ENCODE assay signal across 14 cellular contexts in genomic region chr22:37175414-37176144, GRCh38. TPM values are rescaled to one million over a fixed set of nuclear protein-coding genes. Genes with fewer than 3 reads are reported as not detected.
DNase-seq lines count a peak whose midpoint lies in the region; ATAC-seq and TF ChIP-seq lines count a peak whose summit lies in the region.
"Had no signal": no experiment of that assay in that cellular context is flagged by ENCODE, and none has a peak within 500 bp of the region (broad histone marks: within the 10 kb centered on the region; RNA-seq: fewer than 3 reads in every experiment).

No MANE protein-coding gene starts in this region.

- no peaks in the 10 kb centered on the region for H3K9me3 ChIP-seq in heart right ventricle
- H3K9me3 ChIP-seq in endodermal cell (ENCODE audit: control insufficient read depth, low read length): no peaks in the 10 kb centered on the region
- no peaks in the 10 kb centered on the region for H3K9me3 ChIP-seq in neural progenitor cell (ENCODE audit: low read depth)
- H3K9me3 ChIP-seq in aorta (ENCODE audit: control insufficient read depth, low read length): no peaks in the 10 kb centered on the region

- H3K4me1 ChIP-seq in heart right ventricle: peaks cover 32 to 57% (median 50%) of the 10 kb centered on the region in 9 donors
- peaks cover 7% of the 10 kb centered on the region for H3K4me1 ChIP-seq in endodermal cell (ENCODE audit: control insufficient read depth, insufficient read depth, low read length)
- peaks cover 17% of the 10 kb centered on the region for H3K4me1 ChIP-seq in neural progenitor cell
- H3K4me1 ChIP-seq in aorta (ENCODE audit: control insufficient read depth in 1 of 2, insufficient read depth in 2 of 2, low read length in 2 of 2): no peaks in the 10 kb centered on the region

- 62 to 65% methylated on average over 15 of the region's 15 CpGs for WGBS in heart right ventricle, 2 donors
- 88 to 90% methylated on average over 10 to 15 of the region's 15 CpGs for WGBS in endodermal cell (ENCODE audit: insufficient coverage in 1 of 2, insufficient read length in 1 of 2), 2 experiments
- 53 to 58% methylated on average over 15 of the region's 15 CpGs for WGBS in aorta, 2 donors

- H2AFZ ChIP-seq in neural progenitor cell (replicated peaks): no peak overlapping the region

- no peak overlapping the region for H3K4me3 Mint-ChIP-seq in endodermal cell
- H3K4me3 Mint-ChIP-seq in neural progenitor cell: no peak overlapping the region
- H3K4me3 Mint-ChIP-seq in activated CD4-positive, alpha-beta T cell treated with anti-CD3 and anti-CD28 coated beads, Interleukin-2, amount 10 ng/mL, durations not matched to agents 24 days and 14 days: no peak overlapping the region

- H3K36me3 Mint-ChIP-seq in endodermal cell (ENCODE audit: low read depth) (no peaks in the 10 kb centered on the region), neural progenitor cell (no peaks in the 10 kb centered on the region)
- no peaks in the 10 kb centered on the region for H3K36me3 Mint-ChIP-seq in activated CD4-positive, alpha-beta T cell treated with anti-CD3 and anti-CD28 coated beads, Interleukin-2, amount 10 ng/mL, durations not matched to agents 24 days and 14 days (ENCODE audit: low read depth)

- no peaks in the 10 kb centered on the region for H3K9me3 Mint-ChIP-seq in endodermal cell
- H3K9me3 Mint-ChIP-seq in neural progenitor cell: no peaks in the 10 kb centered on the region
- no peaks in the 10 kb centered on the region for H3K9me3 Mint-ChIP-seq in activated CD4-positive, alpha-beta T cell treated with anti-CD3 and anti-CD28 coated beads, Interleukin-2, amount 10 ng/mL, durations not matched to agents 24 days and 14 days

- DNase-seq in cardiac septum (ENCODE audit: low spot score): peak; percentile 50
- DNase-seq in heart right ventricle: no peak
- peak; percentile 34 for DNase-seq in endodermal cell
- DNase-seq in neural progenitor cell (ENCODE audit: low spot score): no peak
- peak; percentile 25 to 69 for DNase-seq in aorta
- DNase-seq in cerebellar nuclear complex (lab: John Stamatoyannopoulos, UW): no peak
- no peak for DNase-seq in activated CD4-positive, alpha-beta T cell treated with anti-CD3 and anti-CD28 coated beads, Interleukin-2, amount 10 ng/mL, durations not matched to agents 24 days and 14 days
- DNase-seq: kidney glomerular epithelial cell had no signal

- ATAC-seq in heart right ventricle (no peak), aorta (ENCODE audit: low FRiP score) (no peak), GM18861 (IDR thresholded peaks at IDR 0.05; ENCODE audit: unreplicated experiment) (no peak)

- H3K36me3 ChIP-seq in heart right ventricle (no peaks in the 10 kb centered on the region), endodermal cell (ENCODE audit: control insufficient read depth, insufficient read depth, low read length) (no peaks in the 10 kb centered on the region), neural progenitor cell (no peaks in the 10 kb centered on the region), aorta (ENCODE audit: control insufficient read depth in 1 of 2, insufficient read depth in 2 of 2, low read length in 1 of 2) (no peaks in the 10 kb centered on the region)

- TF ChIP-seq CTCF in heart right ventricle (IDR thresholded peaks at IDR 0.05) (no peak), endodermal cell (conservative IDR thresholded peaks at IDR 0.05) (no peak), neural progenitor cell (IDR thresholded peaks at IDR 0.05) (no peak)

- H3F3A ChIP-seq in neural progenitor cell (ENCODE audit: low read depth): peaks cover 14% of the 10 kb centered on the region

- no peak overlapping the region for H3K4me2 ChIP-seq in neural progenitor cell

- H3K27me3 ChIP-seq in heart right ventricle: no peaks in the 10 kb centered on the region
- H3K27me3 ChIP-seq in endodermal cell (ENCODE audit: control insufficient read depth, insufficient read depth, low read length, poor library complexity, severe bottlenecking): no peaks in the 10 kb centered on the region
- no peaks in the 10 kb centered on the region for H3K27me3 ChIP-seq in neural progenitor cell
- H3K27me3 ChIP-seq in aorta (ENCODE audit: control insufficient read depth in 1 of 2, insufficient read depth in 2 of 2, low read length in 1 of 2): no peaks in the 10 kb centered on the region

- H3K27ac Mint-ChIP-seq in endodermal cell (no peak overlapping the region), neural progenitor cell (peak overlapping the region; percentile 53)
- no peak overlapping the region for H3K27ac Mint-ChIP-seq in activated CD4-positive, alpha-beta T cell treated with anti-CD3 and anti-CD28 coated beads, Interleukin-2, amount 10 ng/mL, durations not matched to agents 24 days and 14 days

- peaks cover 5% of the 10 kb centered on the region for H3K4me1 Mint-ChIP-seq in endodermal cell
- H3K4me1 Mint-ChIP-seq in neural progenitor cell: peaks cover 37% of the 10 kb centered on the region
- peaks cover 5% of the 10 kb centered on the region for H3K4me1 Mint-ChIP-seq in activated CD4-positive, alpha-beta T cell treated with anti-CD3 and anti-CD28 coated beads, Interleukin-2, amount 10 ng/mL, durations not matched to agents 24 days and 14 days

- no peaks in the 10 kb centered on the region for H3K79me2 ChIP-seq in neural progenitor cell (ENCODE audit: low read depth)

- H3K4me3 ChIP-seq in heart right ventricle (peak overlapping the region in 1 of 10 donors; percentile 20), endodermal cell (ENCODE audit: low read length) (no peak overlapping the region), neural progenitor cell (no peak overlapping the region), aorta (ENCODE audit: low read length in 2 of 2) (no peak overlapping the region)

- no peaks in the 10 kb centered on the region for H4K20me1 ChIP-seq in neural progenitor cell (ENCODE audit: low read depth)

- H3K9ac ChIP-seq in endodermal cell (ENCODE audit: extremely low read depth, low read length, poor library complexity, severe bottlenecking): no peak overlapping the region
- no peak overlapping the region for H3K9ac ChIP-seq in neural progenitor cell

- H3K27me3 Mint-ChIP-seq in endodermal cell (ENCODE audit: insufficient read depth): peaks cover 12% of the 10 kb centered on the region
- H3K27me3 Mint-ChIP-seq in neural progenitor cell (ENCODE audit: insufficient read depth, low read depth): peaks cover 4% of the 10 kb centered on the region
- peaks cover 11% of the 10 kb centered on the region for H3K27me3 Mint-ChIP-seq in activated CD4-positive, alpha-beta T cell treated with anti-CD3 and anti-CD28 coated beads, Interleukin-2, amount 10 ng/mL, durations not matched to agents 24 days and 14 days

- intact Hi-C loops in cardiac septum (cut with DNase I): no loop called here
- intact Hi-C loops in heart right ventricle (cut with DNase I): no loop called here
- intact Hi-C loops in aorta (cut with DNase I): no loop called here
- intact Hi-C loops in activated CD4-positive, alpha-beta T cell treated with anti-CD3 and anti-CD28 coated beads, Interleukin-2, amount 10 ng/mL, durations not matched to agents 24 days and 14 days (cut with micrococcal nuclease): no loop called here

- H3K27ac ChIP-seq in heart right ventricle: peak overlapping the region in 5 of 10 donors; percentile 35 to 82 (median 44)
- no peak overlapping the region for H3K27ac ChIP-seq in endodermal cell (ENCODE audit: low read depth, low read length)
- no peak overlapping the region for H3K27ac ChIP-seq in neural progenitor cell
- H3K27ac ChIP-seq in aorta (ENCODE audit: low read depth in 1 of 2, low read length in 2 of 2): no peak overlapping the region
- H3K27ac ChIP-seq: VCaP had no signal

RNA-seq across cellular contexts. Expression of gene C1QTNF6, which starts 12.5 kb away (rescaled TPM):
- total RNA-seq in cardiac septum (2.8 TPM), heart right ventricle (1 to 10 TPM in 8 of 10 donors, under 1 TPM in 2; 0.51 to 6.4 (median 1.4) TPM), endodermal cell (10 to 100 TPM; 15.5 to 16.9 TPM), neural progenitor cell (ENCODE audit: low replicate concordance) (7.2 and 12.2 TPM in 2 replicates), aorta (1 to 10 TPM; 2.4 to 7.0 TPM)
- polyA plus RNA-seq in heart right ventricle (1 to 10 TPM; 2.9 to 4.1 TPM), aorta (10 to 100 TPM in 1 of 2 donors, 1 to 10 TPM in 1; 3.1 to 11.9 TPM)
- 17.3 TPM for polyA plus RNA-seq in endodermal cell (2013, experiment 1 of 2)
- polyA plus RNA-seq in endodermal cell (2013, experiment 2 of 2): 18.8 TPM
- total RNA-seq in activated CD4-positive, alpha-beta T cell treated with anti-CD3 and anti-CD28 coated beads, Interleukin-2, amount 10 ng/mL, durations not matched to agents 24 days and 14 days: 6.0 and 6.9 TPM in 2 replicates

RNA-seq across cellular contexts. Expression of gene IL2RB, which starts 25.9 kb away (rescaled TPM):
- total RNA-seq in cardiac septum (0.51 TPM), heart right ventricle (10 to 100 TPM in 1 of 10 donors, 1 to 10 TPM in 3, under 1 TPM in 6; 0.19 to 10.3 (median 0.75) TPM), endodermal cell (under 1 TPM; 0.15 to 0.42 TPM), neural progenitor cell (ENCODE audit: low replicate concordance) (0.62 TPM in 1 of 2 replicates, not detected in the other), aorta (1 to 10 TPM; 2.0 to 4.5 TPM)
- polyA plus RNA-seq in heart right ventricle (under 1 TPM; 0.16 to 0.22 TPM), aorta (1 to 10 TPM in 1 of 2 donors, under 1 TPM in 1; 0.23 to 1.3 TPM)
- 1.1 TPM for polyA plus RNA-seq in endodermal cell (2013, experiment 1 of 2)
- 1.5 TPM for polyA plus RNA-seq in endodermal cell (2013, experiment 2 of 2)
- 288 and 296 TPM in 2 replicates for total RNA-seq in activated CD4-positive, alpha-beta T cell treated with anti-CD3 and anti-CD28 coated beads, Interleukin-2, amount 10 ng/mL, durations not matched to agents 24 days and 14 days
- total RNA-seq: LHCN-M2, NCI-H460, OCI-LY7 had no signal

RNA-seq across cellular contexts. Expression of gene SSTR3, which starts 36.7 kb away (rescaled TPM):
- total RNA-seq in cardiac septum (not detected), heart right ventricle (not detected), endodermal cell (under 1 TPM; 0.11 to 0.20 TPM), neural progenitor cell (ENCODE audit: low replicate concordance) (0.19 and 0.53 TPM in 2 replicates), aorta (not detected)
- polyA plus RNA-seq in heart right ventricle (not detected), aorta (not detected)
- 0.14 TPM for polyA plus RNA-seq in endodermal cell (2013, experiment 1 of 2)
- polyA plus RNA-seq in endodermal cell (2013, experiment 2 of 2): 0.12 TPM
- 3.5 and 4.0 TPM in 2 replicates for total RNA-seq in activated CD4-positive, alpha-beta T cell treated with anti-CD3 and anti-CD28 coated beads, Interleukin-2, amount 10 ng/mL, durations not matched to agents 24 days and 14 days
- total RNA-seq: LHCN-M2, NCI-H460, pulmonary artery endothelial cell had no signal

Comparison
In these comparisons a context has a peak if more than half of its experiments do, and no peak if none do; other contexts are left out.
1. DNase-seq: peak in cardiac septum (single experiment), endodermal cell (single experiment) and aorta (2 of 2); none in heart right ventricle (0 of 2), neural progenitor cell (single experiment), cerebellar nuclear complex (0 of 2) and activated CD4-positive, alpha-beta T cell treated with anti-CD3 and anti-CD28 coated beads, Interleukin-2, amount 10 ng/mL, durations not matched to agents 24 days and 14 days (single experiment).
2. RNA of gene IL2RB, which starts 25.9 kb away (total RNA-seq): 288 to 296 TPM in activated CD4-positive, alpha-beta T cell treated with anti-CD3 and anti-CD28 coated beads, Interleukin-2, amount 10 ng/mL, durations not matched to agents 24 days and 14 days; 2.0 to 4.5 TPM in aorta, 0.19 to 10.3 TPM in heart right ventricle, 0.51 TPM in cardiac septum (single experiment), 0.15 to 0.42 TPM in endodermal cell and 0.62 TPM in neural progenitor cell; every median in the first group is over 10 times any median in the second.